In the genomic region with DNA sequence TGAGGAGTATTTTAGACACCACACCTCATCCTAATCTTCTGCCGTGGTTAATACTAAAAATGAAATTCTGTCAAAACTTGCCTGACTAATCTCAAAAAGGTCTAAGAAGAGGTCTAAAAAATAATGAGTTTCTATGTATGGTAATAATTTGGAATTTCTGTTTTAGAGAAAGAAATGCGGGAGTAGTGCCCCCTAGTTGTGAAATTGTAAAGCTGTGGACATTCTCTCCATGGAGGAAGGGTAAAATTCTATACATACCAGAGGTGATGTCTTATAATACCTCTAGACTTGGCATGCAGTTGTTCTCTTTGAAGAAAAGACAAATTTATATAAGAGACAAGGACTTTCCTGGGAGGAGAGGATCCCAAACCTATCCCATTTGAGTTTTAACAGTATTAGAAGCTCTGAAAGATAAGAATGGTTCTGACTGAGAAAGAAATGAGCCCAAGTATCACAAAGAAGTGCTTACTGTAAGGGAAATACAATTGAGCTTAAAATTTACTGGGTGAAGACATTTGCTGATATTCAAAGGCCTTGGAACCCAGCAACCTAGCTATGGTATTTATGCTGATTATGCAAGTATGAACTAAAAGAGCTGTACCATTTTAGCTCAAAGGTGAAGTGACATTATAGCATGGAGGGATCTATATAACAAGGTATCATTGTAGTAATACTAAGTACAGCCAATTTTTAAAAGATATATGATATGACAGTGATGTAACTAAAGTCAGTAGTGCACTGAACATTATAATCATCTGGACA, we compare ENCODE assay signal across 1 cellular context.
TF ChIP-seq lines count a peak whose summit lies in the region.

No MANE protein-coding gene starts in this region.

TF ChIP-seq in HepG2, 621 proteins besides CTCF, POLR2A, EP300 and RAD21 (continued from another document):
- TF ChIP-seq, protein P1, sequence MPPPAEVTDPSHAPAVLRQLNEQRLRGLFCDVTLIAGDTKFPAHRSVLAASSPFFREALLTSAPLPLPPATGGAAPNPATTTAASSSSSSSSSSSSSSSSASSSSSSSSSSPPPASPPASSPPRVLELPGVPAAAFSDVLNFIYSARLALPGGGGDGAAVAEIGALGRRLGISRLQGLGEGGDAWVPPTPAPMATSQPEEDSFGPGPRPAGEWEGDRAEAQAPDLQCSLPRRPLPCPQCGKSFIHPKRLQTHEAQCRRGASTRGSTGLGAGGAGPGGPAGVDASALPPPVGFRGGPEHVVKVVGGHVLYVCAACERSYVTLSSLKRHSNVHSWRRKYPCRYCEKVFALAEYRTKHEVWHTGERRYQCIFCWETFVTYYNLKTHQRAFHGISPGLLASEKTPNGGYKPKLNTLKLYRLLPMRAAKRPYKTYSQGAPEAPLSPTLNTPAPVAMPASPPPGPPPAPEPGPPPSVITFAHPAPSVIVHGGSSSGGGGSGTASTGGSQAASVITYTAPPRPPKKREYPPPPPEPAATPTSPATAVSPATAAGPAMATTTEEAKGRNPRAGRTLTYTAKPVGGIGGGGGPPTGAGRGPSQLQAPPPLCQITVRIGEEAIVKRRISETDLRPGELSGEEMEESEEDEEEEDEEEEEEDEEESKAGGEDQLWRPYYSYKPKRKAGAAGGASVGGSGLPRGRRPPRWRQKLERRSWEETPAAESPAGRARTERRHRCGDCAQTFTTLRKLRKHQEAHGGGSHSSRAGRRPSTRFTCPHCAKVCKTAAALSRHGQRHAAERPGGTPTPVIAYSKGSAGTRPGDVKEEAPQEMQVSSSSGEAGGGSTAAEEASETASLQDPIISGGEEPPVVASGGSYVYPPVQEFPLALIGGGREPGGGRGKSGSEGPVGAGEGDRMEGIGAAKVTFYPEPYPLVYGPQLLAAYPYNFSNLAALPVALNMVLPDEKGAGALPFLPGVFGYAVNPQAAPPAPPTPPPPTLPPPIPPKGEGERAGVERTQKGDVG (CRISPR knock-in tag; IDR thresholded peaks at IDR 0.05; ENCODE audit: borderline replicate concordance), result no peak
- no peak for TF ChIP-seq HOXA3 (CRISPR knock-in tag; IDR thresholded peaks at IDR 0.05)
- TF ChIP-seq ZNF256 (CRISPR knock-in tag; conservative IDR thresholded peaks at IDR 0.05), result no peak
- no peak for TF ChIP-seq ZNF570 (CRISPR knock-in tag; IDR thresholded peaks at IDR 0.05; ENCODE audit: borderline replicate concordance)
- TF ChIP-seq, protein P2, sequence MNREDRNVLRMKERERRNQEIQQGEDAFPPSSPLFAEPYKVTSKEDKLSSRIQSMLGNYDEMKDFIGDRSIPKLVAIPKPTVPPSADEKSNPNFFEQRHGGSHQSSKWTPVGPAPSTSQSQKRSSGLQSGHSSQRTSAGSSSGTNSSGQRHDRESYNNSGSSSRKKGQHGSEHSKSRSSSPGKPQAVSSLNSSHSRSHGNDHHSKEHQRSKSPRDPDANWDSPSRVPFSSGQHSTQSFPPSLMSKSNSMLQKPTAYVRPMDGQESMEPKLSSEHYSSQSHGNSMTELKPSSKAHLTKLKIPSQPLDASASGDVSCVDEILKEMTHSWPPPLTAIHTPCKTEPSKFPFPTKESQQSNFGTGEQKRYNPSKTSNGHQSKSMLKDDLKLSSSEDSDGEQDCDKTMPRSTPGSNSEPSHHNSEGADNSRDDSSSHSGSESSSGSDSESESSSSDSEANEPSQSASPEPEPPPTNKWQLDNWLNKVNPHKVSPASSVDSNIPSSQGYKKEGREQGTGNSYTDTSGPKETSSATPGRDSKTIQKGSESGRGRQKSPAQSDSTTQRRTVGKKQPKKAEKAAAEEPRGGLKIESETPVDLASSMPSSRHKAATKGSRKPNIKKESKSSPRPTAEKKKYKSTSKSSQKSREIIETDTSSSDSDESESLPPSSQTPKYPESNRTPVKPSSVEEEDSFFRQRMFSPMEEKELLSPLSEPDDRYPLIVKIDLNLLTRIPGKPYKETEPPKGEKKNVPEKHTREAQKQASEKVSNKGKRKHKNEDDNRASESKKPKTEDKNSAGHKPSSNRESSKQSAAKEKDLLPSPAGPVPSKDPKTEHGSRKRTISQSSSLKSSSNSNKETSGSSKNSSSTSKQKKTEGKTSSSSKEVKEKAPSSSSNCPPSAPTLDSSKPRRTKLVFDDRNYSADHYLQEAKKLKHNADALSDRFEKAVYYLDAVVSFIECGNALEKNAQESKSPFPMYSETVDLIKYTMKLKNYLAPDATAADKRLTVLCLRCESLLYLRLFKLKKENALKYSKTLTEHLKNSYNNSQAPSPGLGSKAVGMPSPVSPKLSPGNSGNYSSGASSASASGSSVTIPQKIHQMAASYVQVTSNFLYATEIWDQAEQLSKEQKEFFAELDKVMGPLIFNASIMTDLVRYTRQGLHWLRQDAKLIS (CRISPR knock-in tag; IDR thresholded peaks at IDR 0.05), result no peak
- TF ChIP-seq ZNF558 (CRISPR knock-in tag; IDR thresholded peaks at IDR 0.05; ENCODE audit: borderline replicate concordance), result no peak
- TF ChIP-seq ARNT2 (CRISPR knock-in tag; IDR thresholded peaks at IDR 0.05; ENCODE audit: low read depth), result no peak
- peak; percentile 50 for TF ChIP-seq MAFF (IDR thresholded peaks at IDR 0.05; ENCODE audit: low read depth, low read length)
- TF ChIP-seq ZNF282 (IDR thresholded peaks at IDR 0.05; ENCODE audit: partially characterized antibody), result no peak
- no peak for TF ChIP-seq MTA3 (CRISPR knock-in tag; IDR thresholded peaks at IDR 0.05)
- no peak for TF ChIP-seq ZNF160 (CRISPR knock-in tag; IDR thresholded peaks at IDR 0.05)
- TF ChIP-seq CBX1 (IDR thresholded peaks at IDR 0.05; ENCODE audit: low read depth), result no peak
- TF ChIP-seq ZNF30 (CRISPR knock-in tag; IDR thresholded peaks at IDR 0.05), result no peak
- TF ChIP-seq KLF11 (CRISPR knock-in tag; IDR thresholded peaks at IDR 0.05), result no peak
- no peak for TF ChIP-seq ZNF616 (CRISPR knock-in tag; IDR thresholded peaks at IDR 0.05; ENCODE audit: low read depth)
- TF ChIP-seq STAG1 (CRISPR knock-in tag; IDR thresholded peaks at IDR 0.05), result peak; percentile 32; the same call in 1 of the 2 replicates
- TF ChIP-seq MAFK (conservative IDR thresholded peaks at IDR 0.05 in 1 of 2, IDR thresholded peaks at IDR 0.05 in 1 of 2; ENCODE audit: low read length in 2 of 2), result peak; percentile 51 to 71; a peak in 3 of 4 replicates
- TF ChIP-seq ZNF510 (CRISPR knock-in tag; IDR thresholded peaks at IDR 0.05; ENCODE audit: low read depth), result no peak
- no peak for TF ChIP-seq SMYD3 (CRISPR knock-in tag; IDR thresholded peaks at IDR 0.05)
- TF ChIP-seq, protein P3, sequence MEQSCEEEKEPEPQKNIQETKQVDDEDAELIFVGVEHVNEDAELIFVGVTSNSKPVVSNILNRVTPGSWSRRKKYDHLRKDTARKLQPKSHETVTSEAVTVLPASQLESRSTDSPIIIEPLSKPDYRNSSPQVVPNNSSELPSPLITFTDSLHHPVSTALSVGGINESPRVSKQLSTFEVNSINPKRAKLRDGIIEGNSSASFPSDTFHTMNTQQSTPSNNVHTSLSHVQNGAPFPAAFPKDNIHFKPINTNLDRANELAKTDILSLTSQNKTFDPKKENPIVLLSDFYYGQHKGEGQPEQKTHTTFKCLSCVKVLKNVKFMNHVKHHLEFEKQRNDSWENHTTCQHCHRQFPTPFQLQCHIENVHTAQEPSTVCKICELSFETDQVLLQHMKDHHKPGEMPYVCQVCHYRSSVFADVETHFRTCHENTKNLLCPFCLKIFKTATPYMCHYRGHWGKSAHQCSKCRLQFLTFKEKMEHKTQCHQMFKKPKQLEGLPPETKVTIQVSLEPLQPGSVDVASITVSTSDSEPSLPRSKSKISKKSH (CRISPR knock-in tag; IDR thresholded peaks at IDR 0.05; ENCODE audit: borderline replicate concordance), result no peak
- TF ChIP-seq HNF4A (CRISPR knock-in tag; IDR thresholded peaks at IDR 0.05), result no peak
- TF ChIP-seq NPAS2 (CRISPR knock-in tag; IDR thresholded peaks at IDR 0.05; ENCODE audit: borderline replicate concordance), result no peak
- no peak for TF ChIP-seq MEIS2 (CRISPR knock-in tag; IDR thresholded peaks at IDR 0.05)
- TF ChIP-seq ZFP36L1 (CRISPR knock-in tag; IDR thresholded peaks at IDR 0.05), result no peak
TF ChIP-seq in HepG2: peak in this region for 3.
